9 cellular contexts compared by ENCODE assay signal in the genomic region with DNA sequence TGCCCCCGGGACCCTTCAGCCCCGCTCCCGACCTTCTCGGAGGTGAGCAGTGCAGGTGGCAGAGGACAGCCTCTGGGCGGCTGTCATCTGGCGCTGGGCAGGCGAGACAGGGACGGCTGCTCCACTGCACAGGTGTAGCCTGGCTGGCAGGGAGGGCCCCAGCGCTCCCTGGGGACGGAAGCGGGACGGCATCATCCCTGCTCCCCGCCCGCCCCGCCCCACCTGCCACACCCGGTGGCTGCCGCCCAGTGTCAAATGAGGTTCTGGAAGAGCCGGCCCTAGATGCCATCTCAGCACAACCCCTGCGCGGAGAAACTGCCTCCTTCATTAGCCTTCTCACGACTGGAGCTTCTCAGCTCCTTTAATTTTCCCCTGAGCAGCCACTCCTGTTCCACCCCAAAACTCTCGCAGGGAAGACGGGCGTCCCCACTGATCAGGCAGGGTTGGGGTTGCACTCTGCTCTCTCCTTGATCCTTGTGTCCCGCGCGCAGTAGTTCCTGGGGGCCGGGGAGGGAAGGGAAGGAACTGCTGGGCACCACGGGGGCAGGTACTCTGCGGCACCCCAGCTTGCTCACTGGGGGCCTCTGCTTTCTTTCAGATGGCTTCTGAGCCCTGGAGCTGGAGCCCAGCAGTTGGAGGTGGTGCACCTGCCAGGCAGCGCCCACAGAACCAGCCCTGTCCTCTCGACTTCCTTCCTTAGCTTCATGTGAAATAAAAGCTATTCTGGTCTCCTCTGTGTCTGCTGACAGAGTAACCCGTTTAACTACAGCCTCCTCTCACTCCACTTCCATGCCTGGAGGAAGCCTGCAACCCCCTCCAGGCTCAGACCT. TPM values are rescaled to one million over a fixed set of nuclear protein-coding genes. Genes with fewer than 3 reads are reported as not detected.
DNase-seq lines count a peak whose midpoint lies in the region; ATAC-seq, FAIRE-seq and TF ChIP-seq lines count a peak whose summit lies in the region.
"Had no signal": no experiment of that assay in that cellular context is flagged by ENCODE, and none has a peak within 500 bp of the region (broad histone marks: within the 10 kb centered on the region; RNA-seq: fewer than 3 reads in every experiment).

No MANE protein-coding gene starts in this region.

- H3K27ac Mint-ChIP-seq in activated T-helper 1 cell treated with anti-CD3 and anti-CD28 coated beads, Interleukin-12 subunit alpha, Interleukin-12 subunit beta, Interleukin-2, Interleukin-4 antibody, amounts not matched to agents 30 ng/mL and 10 ng/mL and 1 ng/mL, durations not matched to agents 14 hours and 24 hours and 36 hours = no peak overlapping the region

- H3K27me3 ChIP-seq in stomach smooth muscle (ENCODE audit: control insufficient read depth in 1 of 2, insufficient read depth in 2 of 2, low read length in 2 of 2) = peaks cover 5% of the 10 kb centered on the region in 2 donors
- H3K27me3 ChIP-seq: SJSA1 had no signal

- no peak for FAIRE-seq in kidney (lab: Jason Lieb, UNC)

- ATAC-seq in GM19035 (IDR thresholded peaks at IDR 0.05; ENCODE audit: unreplicated experiment) = peak; percentile 46
- peak; percentile 53 for ATAC-seq in HG02884 (IDR thresholded peaks at IDR 0.05; ENCODE audit: unreplicated experiment)

- H3K4me1 Mint-ChIP-seq in activated T-helper 1 cell treated with anti-CD3 and anti-CD28 coated beads, Interleukin-12 subunit alpha, Interleukin-12 subunit beta, Interleukin-2, Interleukin-4 antibody, amounts not matched to agents 30 ng/mL and 10 ng/mL and 1 ng/mL, durations not matched to agents 14 hours and 24 hours and 36 hours (ENCODE audit: low read depth) = peaks cover 20% of the 10 kb centered on the region

- H3K4me3 ChIP-seq in kidney (ENCODE audit: low read length in 2 of 2) (peak overlapping the region; percentile 15 to 28), stomach smooth muscle (ENCODE audit: low read length in 2 of 2) (peak overlapping the region; percentile 4 to 47)
- H3K4me3 ChIP-seq: SJSA1 had no signal

- H3K36me3 ChIP-seq in kidney (ENCODE audit: control insufficient read depth in 1 of 2, insufficient read depth in 2 of 2, low read length in 2 of 2) (peaks cover 2 to 10% of the 10 kb centered on the region in 2 donors), stomach smooth muscle (ENCODE audit: control insufficient read depth in 2 of 2, insufficient read depth in 2 of 2, low read length in 2 of 2) (peaks cover 0 to 3% of the 10 kb centered on the region in 2 donors)

- TF ChIP-seq CTCF in kidney (IDR thresholded peaks at IDR 0.05; ENCODE audit: borderline replicate concordance, extremely low read depth, insufficient read depth) = no peak

- peaks cover 0 to 9% of the 10 kb centered on the region in 2 donors for H3K9me3 ChIP-seq in kidney (ENCODE audit: control insufficient read depth in 1 of 2, low read length in 2 of 2)
- no peaks in the 10 kb centered on the region for H3K9me3 ChIP-seq in stomach smooth muscle (ENCODE audit: control insufficient read depth in 2 of 2, low read length in 2 of 2)

- peak overlapping the region; percentile 64 for H3K4me3 Mint-ChIP-seq in activated T-helper 1 cell treated with anti-CD3 and anti-CD28 coated beads, Interleukin-12 subunit alpha, Interleukin-12 subunit beta, Interleukin-2, Interleukin-4 antibody, amounts not matched to agents 30 ng/mL and 10 ng/mL and 1 ng/mL, durations not matched to agents 14 hours and 24 hours and 36 hours

- H3K27ac ChIP-seq in kidney (ENCODE audit: low read depth in 2 of 2, low read length in 2 of 2) (no peak overlapping the region), stomach smooth muscle (ENCODE audit: low read length) (no peak overlapping the region)
- H3K27ac ChIP-seq: SJSA1 had no signal

- intact Hi-C loops in activated T-helper 1 cell treated with anti-CD3 and anti-CD28 coated beads, Interleukin-12 subunit alpha, Interleukin-12 subunit beta, Interleukin-2, Interleukin-4 antibody, amounts not matched to agents 30 ng/mL and 10 ng/mL and 1 ng/mL, durations not matched to agents 14 hours and 24 hours and 36 hours (cut with micrococcal nuclease) = loop anchor here (2.0 kb wide), 1 partner anchor 42 kb away; no protein-coding TSS in a partner anchor
- intact Hi-C loops in kidney (cut with DNase I) = no loop called here

- peak; percentile 55 for DNase-seq in NCI-H345 treated with DMSO at 0.1 percent for 48 hours (lab: John Stamatoyannopoulos, UW; ENCODE audit: unreplicated experiment)
- no peak for DNase-seq in activated T-helper 1 cell treated with anti-CD3 and anti-CD28 coated beads, Interleukin-12 subunit alpha, Interleukin-12 subunit beta, Interleukin-2, Interleukin-4 antibody, amounts not matched to agents 30 ng/mL and 10 ng/mL and 1 ng/mL, durations not matched to agents 14 hours and 24 hours and 36 hours (ENCODE audit: low spot score)
- peak; percentile 86 for DNase-seq in kidney
- DNase-seq in HuH-7 (ENCODE audit: low spot score) = no peak
- no peak for DNase-seq in HCEC 1CT

- H3K9me3 Mint-ChIP-seq in activated T-helper 1 cell treated with anti-CD3 and anti-CD28 coated beads, Interleukin-12 subunit alpha, Interleukin-12 subunit beta, Interleukin-2, Interleukin-4 antibody, amounts not matched to agents 30 ng/mL and 10 ng/mL and 1 ng/mL, durations not matched to agents 14 hours and 24 hours and 36 hours = no peaks in the 10 kb centered on the region

- H3K27me3 Mint-ChIP-seq in activated T-helper 1 cell treated with anti-CD3 and anti-CD28 coated beads, Interleukin-12 subunit alpha, Interleukin-12 subunit beta, Interleukin-2, Interleukin-4 antibody, amounts not matched to agents 30 ng/mL and 10 ng/mL and 1 ng/mL, durations not matched to agents 14 hours and 24 hours and 36 hours (ENCODE audit: insufficient read depth) = no peaks in the 10 kb centered on the region

- H3K4me1 ChIP-seq in kidney (ENCODE audit: control insufficient read depth in 1 of 2, insufficient read depth in 1 of 2, low read depth in 1 of 2, low read length in 2 of 2) (peaks cover 4% of the 10 kb centered on the region in 2 donors), stomach smooth muscle (ENCODE audit: control insufficient read depth, insufficient read depth, low read length) (peaks cover 16% of the 10 kb centered on the region)

- H3K36me3 Mint-ChIP-seq in activated T-helper 1 cell treated with anti-CD3 and anti-CD28 coated beads, Interleukin-12 subunit alpha, Interleukin-12 subunit beta, Interleukin-2, Interleukin-4 antibody, amounts not matched to agents 30 ng/mL and 10 ng/mL and 1 ng/mL, durations not matched to agents 14 hours and 24 hours and 36 hours (ENCODE audit: low read depth) = peaks cover 10% of the 10 kb centered on the region

- H3K9ac ChIP-seq in kidney (ENCODE audit: low read length in 2 of 2) (peak overlapping the region; percentile 10 to 51), stomach smooth muscle (ENCODE audit: low read length in 2 of 2) (no peak overlapping the region)

RNA-seq across cellular contexts. Expression of a gene that starts 12.0 kb away (rescaled TPM):
- total RNA-seq in activated T-helper 1 cell treated with anti-CD3 and anti-CD28 coated beads, Interleukin-12 subunit alpha, Interleukin-12 subunit beta, Interleukin-2, Interleukin-4 antibody, amounts not matched to agents 30 ng/mL and 10 ng/mL and 1 ng/mL, durations not matched to agents 14 hours and 24 hours and 36 hours = not detected in 2 replicates
- 31.4 TPM for total RNA-seq in kidney
- polyA plus RNA-seq in kidney (ENCODE audit: insufficient read depth, low read depth, low replicate concordance) = 49.9 TPM
- total RNA-seq: SJSA1 had no signal

Comparison
In these comparisons a context has a peak if more than half of its experiments do, and no peak if none do; other contexts are left out.
1. DNase-seq: peak in NCI-H345 treated with DMSO at 0.1 percent for 48 hours (single experiment) and kidney (single experiment); none in activated T-helper 1 cell treated with anti-CD3 and anti-CD28 coated beads, Interleukin-12 subunit alpha, Interleukin-12 subunit beta, Interleukin-2, Interleukin-4 antibody, amounts not matched to agents 30 ng/mL and 10 ng/mL and 1 ng/mL, durations not matched to agents 14 hours and 24 hours and 36 hours (single experiment), HuH-7 (single experiment) and HCEC 1CT (single experiment).
2. H3K9ac ChIP-seq: peak in kidney (2 of 2); none in stomach smooth muscle (0 of 2).
3. RNA of a gene that starts 12.0 kb away (total RNA-seq): 31.4 TPM in kidney (single experiment); not detected in activated T-helper 1 cell treated with anti-CD3 and anti-CD28 coated beads, Interleukin-12 subunit alpha, Interleukin-12 subunit beta, Interleukin-2, Interleukin-4 antibody, amounts not matched to agents 30 ng/mL and 10 ng/mL and 1 ng/mL, durations not matched to agents 14 hours and 24 hours and 36 hours; every median in the first group is over 10 times any median in the second.